Comparison of ENCODE assay signal across 8 cellular contexts in genomic region chr1:228379165-228379460, GRCh38. TPM values are rescaled to one million over a fixed set of nuclear protein-coding genes. Genes with fewer than 3 reads are reported as not detected.
DNase-seq lines count a peak whose midpoint lies in the region; ATAC-seq and TF ChIP-seq lines count a peak whose summit lies in the region.

No MANE protein-coding gene starts in this region.

- H3K27ac Mint-ChIP-seq in H9 (no peak overlapping the region; a peak in 1 of 7 replicates), type B pancreatic cell (peak overlapping the region; percentile 68)

- H2AFZ ChIP-seq in ACC112 (ENCODE audit: low read length, unreplicated experiment) (peak overlapping the region; percentile 88), H9 (ENCODE audit: low read length) (no peak overlapping the region)

- H3K4me2 ChIP-seq in H9 (ENCODE audit: insufficient read depth, insufficient read length, low read length), result peak overlapping the region; percentile 55

- no peak overlapping the region for H2BK12ac ChIP-seq in H9 (ENCODE audit: insufficient read length, low read depth, low read length)

- no peak overlapping the region for H2BK5ac ChIP-seq in H9 (ENCODE audit: insufficient read length, low read length)

- no peak for ATAC-seq in HG03439 (IDR thresholded peaks at IDR 0.05; ENCODE audit: unreplicated experiment)

- H3K79me2 ChIP-seq in ACC112 (ENCODE audit: control insufficient read depth, insufficient read depth, low read length, unreplicated experiment) (no peaks in the 10 kb centered on the region), H9 (ENCODE audit: insufficient read depth, low read length) (no peaks in the 10 kb centered on the region)

- H3K23ac ChIP-seq in H9 (ENCODE audit: insufficient read length, low read depth, low read length), result no peak overlapping the region

- H3K14ac ChIP-seq in H9 (ENCODE audit: insufficient read depth, low read length), result no peak overlapping the region

- no peaks in the 10 kb centered on the region for H3K79me1 ChIP-seq in H9 (ENCODE audit: insufficient read depth, low read depth, low read length, poor library complexity, severe bottlenecking)

- H4K8ac ChIP-seq in H9 (replicated peaks; ENCODE audit: insufficient read length, low read depth, low read length), result no peak overlapping the region

- peaks cover 13% of the 10 kb centered on the region for H3K4me1 ChIP-seq in ACC112 (ENCODE audit: control insufficient read depth, insufficient read depth, low read length, unreplicated experiment)
- no peaks in the 10 kb centered on the region for H3K4me1 ChIP-seq in H9 (ENCODE audit: insufficient read depth, low read length)

- in situ Hi-C loops in brain microvascular endothelial cell (cut with HindIII; ENCODE audit: low pct_ligation_motif_present, low sequenced_read_pairs), result no loop called here

- no peaks in the 10 kb centered on the region for H3K36me3 ChIP-seq in ACC112 (ENCODE audit: insufficient read depth, low read length)
- no peaks in the 10 kb centered on the region for H3K36me3 ChIP-seq in brain microvascular endothelial cell (replicated peaks)

- H3K4me3 Mint-ChIP-seq in H9 (peak overlapping the region; percentile 83 to 90), type B pancreatic cell (peak overlapping the region; percentile 92)

- H2BK20ac ChIP-seq in H9 (ENCODE audit: low read depth, low read length, poor library complexity, severe bottlenecking), result no peak overlapping the region

- H4K20me1 ChIP-seq in H9 (ENCODE audit: control insufficient read depth, insufficient read depth, insufficient read length), result no peaks in the 10 kb centered on the region

- no peak overlapping the region for H3K56ac ChIP-seq in H9 (ENCODE audit: insufficient read length, low read depth, low read length)

- H2BK120ac ChIP-seq in H9 (ENCODE audit: low read depth, low read length, poor library complexity, severe bottlenecking), result no peak overlapping the region

- no peak overlapping the region for H2BK15ac ChIP-seq in H9 (ENCODE audit: low read depth, low read length)

- TF ChIP-seq CTCF in H9 (conservative IDR thresholded peaks at IDR 0.05) (no peak), brain microvascular endothelial cell (IDR thresholded peaks at IDR 0.05; ENCODE audit: low read depth, low read length, missing control alignments) (no peak), type B pancreatic cell (conservative IDR thresholded peaks at IDR 0.05) (no peak)

- H3K36me3 Mint-ChIP-seq in H9 (ENCODE audit: insufficient read depth in 1 of 3, low read depth in 3 of 3) (no peaks in the 10 kb centered on the region), type B pancreatic cell (no peaks in the 10 kb centered on the region)

- peaks cover 4% of the 10 kb centered on the region; the same call in 1 of the 2 replicates for H3K27me3 ChIP-seq in ACC112 (ENCODE audit: insufficient read depth, low read length)
- H3K27me3 ChIP-seq in H9 (ENCODE audit: insufficient read depth, low read length), result peaks cover 9% of the 10 kb centered on the region; the same call in 1 of the 2 replicates
- H3K27me3 ChIP-seq in brain microvascular endothelial cell (replicated peaks), result no peaks in the 10 kb centered on the region

- H3K27me3 Mint-ChIP-seq in H9 (ENCODE audit: low read depth), result peaks cover 62% of the 10 kb centered on the region
- no peaks in the 10 kb centered on the region for H3K27me3 Mint-ChIP-seq in type B pancreatic cell

- no peak overlapping the region for H3K27ac ChIP-seq in ACC112 (ENCODE audit: low read depth, low read length)
- no peak overlapping the region for H3K27ac ChIP-seq in H9 (ENCODE audit: insufficient read length, low read depth, low read length)
- H3K27ac ChIP-seq in brain microvascular endothelial cell, result no peak overlapping the region

- no peak overlapping the region for H4K91ac ChIP-seq in H9 (ENCODE audit: insufficient read length, low read depth, low read length)

- DNase-seq in H9, result no peak
- DNase-seq in brain microvascular endothelial cell, result peak; percentile 7
- DNase-seq in left kidney (ENCODE audit: low read depth, low spot score), result peak; percentile 80
- no peak for DNase-seq in type B pancreatic cell (ENCODE audit: extremely low spot score, unreplicated experiment)
- DNase-seq in NCI-H2171 treated with DMSO at 0.1 percent for 48 hours (lab: John Stamatoyannopoulos, UW), result no peak
- no peak for DNase-seq in hepatic stellate cell (ENCODE audit: low spot score)

- H3K4me1 Mint-ChIP-seq in H9 (peaks cover 9 to 17% of the 10 kb centered on the region in 2 experiments), type B pancreatic cell (ENCODE audit: unreplicated experiment) (no peaks in the 10 kb centered on the region)

- H3K9ac ChIP-seq in H9 (ENCODE audit: extremely low read depth, insufficient read length, low read length), result no peak overlapping the region

- no peak overlapping the region for H2AK5ac ChIP-seq in H9 (ENCODE audit: insufficient read length, low read length)

- H3K23me2 ChIP-seq in H9 (ENCODE audit: insufficient read length, low read depth, low read length, poor library complexity, severe bottlenecking), result peaks cover 12% of the 10 kb centered on the region

- no peak overlapping the region for H3K18ac ChIP-seq in H9 (ENCODE audit: insufficient read length, low read depth, low read length)

- H3K4ac ChIP-seq in H9 (ENCODE audit: low read depth, low read length), result no peak overlapping the region

- H3K9me3 Mint-ChIP-seq in H9 (no peaks in the 10 kb centered on the region), type B pancreatic cell (no peaks in the 10 kb centered on the region)

- H3T11ph ChIP-seq in H9 (ENCODE audit: low read length), result no peak overlapping the region

- no CpG with 5 or more reads among the region's 22 CpGs for WGBS in H9 (ENCODE audit: extremely low coverage, insufficient read length, low lambda C conversion rate)

- H3K4me3 ChIP-seq in ACC112 (ENCODE audit: low read depth, low read length) (peak overlapping the region; percentile 81), brain microvascular endothelial cell (ENCODE audit: low read depth, low read length) (peak overlapping the region; percentile 62)

- no peak overlapping the region for H4K5ac ChIP-seq in H9 (ENCODE audit: insufficient read length, low read depth, low read length)

- H3K9me3 ChIP-seq in H9 (ENCODE audit: control insufficient read depth, low read depth, low read length), result no peaks in the 10 kb centered on the region

RNA-seq across cellular contexts. Expression of gene TRIM11, which starts 27.5 kb away (rescaled TPM):
- total RNA-seq in H9 (2021), result 38.1 and 41.4 TPM in 2 replicates
- 33.6 and 38.0 TPM in 2 replicates for total RNA-seq in type B pancreatic cell (ENCODE audit: low replicate concordance)

RNA-seq across cellular contexts. Expression of gene TRIM17, which starts 37.5 kb away (rescaled TPM):
- 2.8 TPM in 2 replicates for total RNA-seq in H9 (2021)
- 7.8 and 9.4 TPM in 2 replicates for total RNA-seq in type B pancreatic cell (ENCODE audit: low replicate concordance)

Comparison
In these comparisons a context has a peak if more than half of its experiments do, and no peak if none do; other contexts are left out.
1. DNase-seq: peak in brain microvascular endothelial cell (single experiment) and left kidney (single experiment); none in H9 (single experiment), type B pancreatic cell (single experiment), NCI-H2171 treated with DMSO at 0.1 percent for 48 hours (single experiment) and hepatic stellate cell (single experiment).